In genomic region chr13:19958119-19959111, GRCh38 we compare ENCODE assay signal across 8 cellular contexts. TPM values are rescaled to one million over a fixed set of nuclear protein-coding genes. Genes with fewer than 3 reads are reported as not detected.
A peak's percentile ranks its signal among the peaks of the same experiment; 100 is the strongest.
DNase-seq lines count a peak whose midpoint lies in the region; ATAC-seq and TF ChIP-seq lines count a peak whose summit lies in the region.

ZMYM2 (plus strand) TSS chr13:19958727; CDS start chr13:19993073, 34,346 bp downstream.

- H3K4me3 Mint-ChIP-seq in immature natural killer cell = peak within 1 kb of the TSS; percentile 94 to 98 (median 96)

- peak within 1 kb of the TSS; percentile 98 for H3K27ac ChIP-seq in caudate nucleus (ENCODE audit: low read depth, low read length)

- H3K4me3 ChIP-seq in AG09309 (ENCODE audit: control insufficient read depth, low read depth, low read length) = peak within 1 kb of the TSS; percentile 66

- H3K9me3 Mint-ChIP-seq in immature natural killer cell = no peaks in the 10 kb centered on the region

- peaks cover 8 to 16% (median 12%) of the 10 kb centered on the region in 3 donors for H3K27me3 Mint-ChIP-seq in immature natural killer cell (ENCODE audit: low read depth in 3 of 3)

- peaks cover 31% of the 10 kb centered on the region in 2 donors for H3K4me1 Mint-ChIP-seq in immature natural killer cell

- no peaks in the 10 kb centered on the region for H3K36me3 Mint-ChIP-seq in immature natural killer cell

- no peak for TF ChIP-seq CTCF in AG09309 (IDR thresholded peaks at IDR 0.05; ENCODE audit: control insufficient read depth, insufficient read depth, low read depth, low read length, missing control alignments)

- ATAC-seq in GM19035 (IDR thresholded peaks at IDR 0.05; ENCODE audit: unreplicated experiment) (peak; percentile 78), HG03342 (IDR thresholded peaks at IDR 0.05; ENCODE audit: unreplicated experiment) (peak; percentile 80)

- peak within 1 kb of the TSS; percentile 90 to 98 (median 96) for H3K27ac Mint-ChIP-seq in immature natural killer cell

- DNase-seq in AG09309 (ENCODE audit: low read depth) = peak; percentile 91
- DNase-seq in NCI-H345 treated with DMSO at 0.1 percent for 48 hours (lab: John Stamatoyannopoulos, UW; ENCODE audit: unreplicated experiment) = peak; percentile 74
- DNase-seq in activated CD4-positive, CD25-positive, alpha-beta regulatory T cell (lab: John Stamatoyannopoulos, UW) = peak; percentile 95 to 98 (median 97)
- DNase-seq in caudate nucleus (lab: John Stamatoyannopoulos, UW) = peak; percentile 76 to 100 (median 99)
- peak; percentile 99 for DNase-seq in immature natural killer cell
- peak; percentile 93 for DNase-seq in smooth muscle cell of the brain vasculature (ENCODE audit: low read depth, low spot score)

RNA-seq across cellular contexts. Expression of gene ZMYM2, which starts in this region (rescaled TPM):
- polyA plus RNA-seq in immature natural killer cell = 10 to 100 TPM in 2 of 3 donors, 1 to 10 TPM in 1; 6.7 to 12.6 (median 11.2) TPM

Comparison
In these comparisons a context has a peak if more than half of its experiments do, and no peak if none do; other contexts are left out.
1. Peak in every context shown above with its lines: DNase-seq, ATAC-seq, H3K4me3 ChIP-seq and H3K27ac ChIP-seq.